Comparison of ENCODE assay signal across 20 cellular contexts in the genomic region with DNA sequence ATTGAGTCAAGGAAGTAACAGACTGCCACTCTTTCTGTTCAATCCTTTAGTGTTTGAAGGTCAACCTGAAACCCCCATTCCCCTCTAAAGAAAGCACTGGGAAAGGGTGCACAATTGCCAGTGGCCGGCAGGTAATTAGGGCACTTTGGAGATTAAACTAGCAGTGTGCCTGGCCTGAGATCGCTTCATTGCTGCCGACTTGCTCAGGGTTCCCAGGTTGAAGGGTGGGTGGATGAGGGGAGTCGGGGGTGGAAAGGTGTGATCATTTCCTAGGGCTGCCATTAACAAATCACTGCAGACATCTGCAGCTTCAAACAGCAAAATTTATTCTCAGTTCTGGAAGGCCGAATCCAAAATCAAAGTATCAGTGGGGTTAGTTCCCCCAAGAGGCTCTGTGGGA. TPM values are rescaled to one million over a fixed set of nuclear protein-coding genes. Genes with fewer than 3 reads are reported as not detected.
DNase-seq lines count a peak whose midpoint lies in the region; ATAC-seq and TF ChIP-seq lines count a peak whose summit lies in the region.
"Had no signal": no experiment of that assay in that cellular context is flagged by ENCODE, and none has a peak within 500 bp of the region (broad histone marks: within the 10 kb centered on the region; RNA-seq: fewer than 3 reads in every experiment).

No MANE protein-coding gene starts in this region.

- no TSS peak for BruUV-seq in MCF 10A (replicated peaks; lab: Mats Ljungman, UMichigan)

- no peaks in the 10 kb centered on the region for H3K27me3 Mint-ChIP-seq in MCF 10A (ENCODE audit: insufficient read depth, unreplicated experiment)
- peaks cover 5% of the 10 kb centered on the region for H3K27me3 Mint-ChIP-seq in GM23338 (ENCODE audit: insufficient read depth, low read depth, poor library complexity)

- H3K9me3 Mint-ChIP-seq in MCF 10A (ENCODE audit: unreplicated experiment) (no peaks in the 10 kb centered on the region), GM23338 (no peaks in the 10 kb centered on the region)
- H3K9me3 Mint-ChIP-seq: CD4-positive, alpha-beta T cell; H9 had no signal

- POLR2A ChIA-PET in MCF 10A (lab: Yijun Ruan, JAX) = interaction anchor here (2.1 kb wide), 1 partner anchor 9 kb away, joined by 6 read pairs; no protein-coding TSS in a partner anchor

- H3K36me3 Mint-ChIP-seq in MCF 10A (ENCODE audit: insufficient read depth, unreplicated experiment) = peaks cover 95% of the 10 kb centered on the region
- H3K36me3 Mint-ChIP-seq in GM23338 (ENCODE audit: low read depth) = peaks cover 21% of the 10 kb centered on the region

- H3K9me2 ChIP-seq in GM23338 (ENCODE audit: insufficient read depth) = no peaks in the 10 kb centered on the region

- H3K27me3 ChIP-seq in breast epithelium = no peaks in the 10 kb centered on the region
- H3K27me3 ChIP-seq in GM23338 (ENCODE audit: insufficient read depth) = no peaks in the 10 kb centered on the region

- CTCF ChIA-PET in MCF 10A (lab: Yijun Ruan, JAX) = interaction anchor here (1.3 kb wide), 1 partner anchor 13 kb away, joined by 8 read pairs; no protein-coding TSS in a partner anchor

- no peak for DNase-seq in MCF 10A (ENCODE audit: unreplicated experiment)
- no peak for DNase-seq in breast epithelium (ENCODE audit: low spot score in 2 of 2)
- no peak for DNase-seq in GM23338 (ENCODE audit: low spot score)
- peak in 33 of 42 donors; percentile 10 to 80 (median 51) for DNase-seq in head of caudate nucleus
- peak; percentile 67 for DNase-seq in putamen (ENCODE audit: low spot score)
- DNase-seq in T1000 (lab: John Stamatoyannopoulos, UW) = no peak
- DNase-seq in stimulated activated CD4-positive, alpha-beta T cell treated with anti-CD3 and anti-CD28 coated beads, Interleukin-4, amount 100 ng/mL, for 4 hours = no peak
- DNase-seq: AML-193; Caco-2; CD4-positive, alpha-beta T cell; DMS79; GDM1; H9 had no signal

- ATAC-seq in GM23338 (no peak), GM21367 (IDR thresholded peaks at IDR 0.05; ENCODE audit: unreplicated experiment) (no peak)
- ATAC-seq: A549 had no signal

- H3K4me2 ChIP-seq in GM23338 = no peak overlapping the region
- H3K4me2 ChIP-seq: A549 had no signal

- no peak overlapping the region for H3K27ac ChIP-seq in breast epithelium
- peak overlapping the region; percentile 59; the same call in 1 of the 2 replicates for H3K27ac ChIP-seq in GM23338 (ENCODE audit: low read depth)
- H3K27ac ChIP-seq: 22Rv1, A549, C4-2B had no signal

- H3K4me1 ChIP-seq in breast epithelium = no peaks in the 10 kb centered on the region
- H3K4me1 ChIP-seq in GM23338 (ENCODE audit: insufficient read depth) = peaks cover 19% of the 10 kb centered on the region
- H3K4me1 ChIP-seq: A549, Caco-2 had no signal

- peaks cover 6% of the 10 kb centered on the region; the same call in 1 of the 2 replicates for H4K20me1 ChIP-seq in GM23338 (replicated peaks; ENCODE audit: insufficient read depth)

- peaks cover 4% of the 10 kb centered on the region for H3K4me1 Mint-ChIP-seq in MCF 10A (ENCODE audit: insufficient read depth, unreplicated experiment)
- H3K4me1 Mint-ChIP-seq in GM23338 = peaks cover 26% of the 10 kb centered on the region

- H2AFZ ChIP-seq in GM23338 = no peak overlapping the region

- no peaks in the 10 kb centered on the region for H3K36me3 ChIP-seq in breast epithelium
- H3K36me3 ChIP-seq in GM23338 (ENCODE audit: insufficient read depth) = peaks cover 10% of the 10 kb centered on the region

- intact Hi-C loops in MCF 10A (cut with micrococcal nuclease) = no loop called here
- intact Hi-C loops in breast epithelium (cut with DNase I; ENCODE audit: low total_unique reads) = no loop called here
- intact Hi-C loops in head of caudate nucleus (cut with DNase I) = no loop called here

- TF ChIP-seq CTCF in MCF 10A (IDR thresholded peaks at IDR 0.05; ENCODE audit: unreplicated experiment) (no peak), breast epithelium (IDR thresholded peaks at IDR 0.05) (no peak), GM23338 (conservative IDR thresholded peaks at IDR 0.05; ENCODE audit: low read depth in 2 of 2) (no peak)

- H3K79me2 ChIP-seq in GM23338 (replicated peaks; ENCODE audit: insufficient read depth) = no peaks in the 10 kb centered on the region

- H3K4me3 Mint-ChIP-seq in MCF 10A (ENCODE audit: unreplicated experiment) (no peak overlapping the region), GM23338 (no peak overlapping the region)
- H3K4me3 Mint-ChIP-seq: CD4-positive, alpha-beta T cell; H9 had no signal

- H3K27ac Mint-ChIP-seq in MCF 10A (ENCODE audit: low read depth, unreplicated experiment) (peak overlapping the region; percentile 35), GM23338 (no peak overlapping the region; the same call in 1 of the 2 replicates)
- H3K27ac Mint-ChIP-seq: CD4-positive, alpha-beta T cell had no signal

- H3F3A ChIP-seq in GM23338 (replicated peaks; ENCODE audit: low read depth) = no peaks in the 10 kb centered on the region

- TF ChIP-seq POLR2A in breast epithelium (IDR thresholded peaks at IDR 0.05) = no peak

- H3K4me3 ChIP-seq in breast epithelium (no peak overlapping the region), GM23338 (no peak overlapping the region)
- H3K4me3 ChIP-seq: A549 had no signal

- H3K9me3 ChIP-seq in breast epithelium = no peaks in the 10 kb centered on the region
- H3K9me3 ChIP-seq: A549, Caco-2 had no signal

TF ChIP-seq in GM23338, 12 proteins besides CTCF, POLR2A, EP300 and RAD21:
- TF ChIP-seq, protein P1, sequence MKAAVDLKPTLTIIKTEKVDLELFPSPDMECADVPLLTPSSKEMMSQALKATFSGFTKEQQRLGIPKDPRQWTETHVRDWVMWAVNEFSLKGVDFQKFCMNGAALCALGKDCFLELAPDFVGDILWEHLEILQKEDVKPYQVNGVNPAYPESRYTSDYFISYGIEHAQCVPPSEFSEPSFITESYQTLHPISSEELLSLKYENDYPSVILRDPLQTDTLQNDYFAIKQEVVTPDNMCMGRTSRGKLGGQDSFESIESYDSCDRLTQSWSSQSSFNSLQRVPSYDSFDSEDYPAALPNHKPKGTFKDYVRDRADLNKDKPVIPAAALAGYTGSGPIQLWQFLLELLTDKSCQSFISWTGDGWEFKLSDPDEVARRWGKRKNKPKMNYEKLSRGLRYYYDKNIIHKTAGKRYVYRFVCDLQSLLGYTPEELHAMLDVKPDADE (IDR thresholded peaks at IDR 0.05) = no peak

RNA-seq across cellular contexts. Expression of a gene that starts 16.3 kb away (rescaled TPM):
- total RNA-seq in MCF 10A (2022) (0.16 TPM in 1 of 2 replicates, not detected in the other), breast epithelium (under 1 TPM in 1 of 3 donors, not detected in 2; 0.29 TPM)
- not detected in 2 replicates for total RNA-seq in GM23338 (2014; rRNA removed; shearing (Covaris generic))
- polyA plus RNA-seq in GM23338 (2016; fragmentation: Nextera tagmentation; extraction: Ambion mirVana) = not detected in 2 replicates
- total RNA-seq: Caco-2; CD4-positive, alpha-beta T cell; Daoy; H1; H9 had no signal
- polyA plus RNA-seq: BJ had no signal

Comparison
In these comparisons a context has a peak if more than half of its experiments do, and no peak if none do; other contexts are left out.
1. DNase-seq: peak in head of caudate nucleus (33 of 42) and putamen (single experiment); none in MCF 10A (single experiment), breast epithelium (0 of 2), GM23338 (single experiment), T1000 (single experiment) and stimulated activated CD4-positive, alpha-beta T cell treated with anti-CD3 and anti-CD28 coated beads, Interleukin-4, amount 100 ng/mL, for 4 hours (0 of 2).